ENCODE assay signal across 10 cellular contexts in the genomic region with DNA sequence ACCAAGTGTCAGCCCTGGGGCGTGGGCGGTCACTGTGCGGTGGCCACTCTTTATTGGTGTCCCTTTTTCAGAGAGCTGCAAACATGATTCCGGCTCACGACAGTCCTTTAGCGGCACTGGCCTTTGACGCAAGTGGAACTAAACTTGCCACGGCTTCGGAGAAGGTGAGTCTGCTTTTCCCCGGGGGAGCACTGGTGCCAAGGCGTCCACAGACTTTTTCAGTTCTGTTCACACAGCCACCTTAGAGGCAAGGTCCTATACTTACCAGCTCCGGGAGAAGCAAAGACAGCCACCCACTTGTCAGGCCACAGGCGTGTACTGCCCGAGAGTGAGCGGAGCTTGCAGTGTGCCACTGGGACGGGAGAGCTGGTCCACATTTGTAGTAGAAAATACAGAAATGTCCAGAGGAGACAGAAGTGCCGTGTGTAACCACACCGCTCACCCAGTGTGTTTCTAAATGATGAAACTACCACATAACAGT. TPM values are rescaled to one million over a fixed set of nuclear protein-coding genes. Genes with fewer than 3 reads are reported as not detected.
A peak's percentile ranks its signal among the peaks of the same experiment; 100 is the strongest.
DNase-seq lines count a peak whose midpoint lies in the region; ATAC-seq and TF ChIP-seq lines count a peak whose summit lies in the region.
"Had no signal": no experiment of that assay in that cellular context is flagged by ENCODE, and none has a peak within 500 bp of the region (broad histone marks: within the 10 kb centered on the region; RNA-seq: fewer than 3 reads in every experiment).

No MANE protein-coding gene starts in this region.

- no peaks in the 10 kb centered on the region for H3F3A ChIP-seq in neural progenitor cell (ENCODE audit: low read depth)

- peaks cover 3% of the 10 kb centered on the region for H3K36me3 ChIP-seq in neural progenitor cell

- no peak overlapping the region for H3K9ac ChIP-seq in neural progenitor cell

- H3K4me2 ChIP-seq in neural progenitor cell, result no peak overlapping the region

- peak; percentile 61 for DNase-seq in GM12865 (ENCODE audit: low read depth)
- peak; percentile 70 for DNase-seq in chondrocyte (ENCODE audit: low spot score)
- no peak for DNase-seq in Ammon's horn (ENCODE audit: low spot score)
- no peak for DNase-seq in HPDE6-E6E7 (ENCODE audit: extremely low spot score)
- no peak for DNase-seq in NCI-H146 (lab: John Stamatoyannopoulos, UW)
- DNase-seq in neural progenitor cell (ENCODE audit: low spot score), result no peak
- DNase-seq: retina had no signal

- no peak overlapping the region for H2AFZ ChIP-seq in neural progenitor cell (replicated peaks)

- H3K4me3 ChIP-seq in GM12865 (ENCODE audit: low read depth, low read length) (peak overlapping the region; percentile 51), neural progenitor cell (no peak overlapping the region)
- H3K4me3 ChIP-seq: lung had no signal

- no peaks in the 10 kb centered on the region for H3K27me3 ChIP-seq in neural progenitor cell

- ATAC-seq in GM19395 (IDR thresholded peaks at IDR 0.05; ENCODE audit: unreplicated experiment) (peak; percentile 23), HG03045 (IDR thresholded peaks at IDR 0.05; ENCODE audit: unreplicated experiment) (peak; percentile 30)

- H3K9me3 Mint-ChIP-seq in chondrocyte (ENCODE audit: low read depth), result no peaks in the 10 kb centered on the region
- H3K9me3 Mint-ChIP-seq in neural progenitor cell, result no peaks in the 10 kb centered on the region

- no peak overlapping the region for H3K27ac ChIP-seq in neural progenitor cell

- H3K27me3 Mint-ChIP-seq in chondrocyte (ENCODE audit: low read depth) (no peaks in the 10 kb centered on the region), neural progenitor cell (ENCODE audit: insufficient read depth, low read depth) (no peaks in the 10 kb centered on the region)

- TF ChIP-seq CTCF in GM12865 (IDR thresholded peaks at IDR 0.05; ENCODE audit: insufficient read depth, low read depth, low read length, missing control alignments), result no peak
- TF ChIP-seq CTCF in chondrocyte (IDR thresholded peaks at IDR 0.05), result no peak
- TF ChIP-seq CTCF in neural progenitor cell (IDR thresholded peaks at IDR 0.05), result no peak

- no peak overlapping the region for H3K4me3 Mint-ChIP-seq in chondrocyte (ENCODE audit: unreplicated experiment)
- H3K4me3 Mint-ChIP-seq in neural progenitor cell, result no peak overlapping the region

- no peaks in the 10 kb centered on the region for H3K79me2 ChIP-seq in neural progenitor cell (ENCODE audit: low read depth)

- H3K9me3 ChIP-seq in neural progenitor cell (ENCODE audit: low read depth), result no peaks in the 10 kb centered on the region

- H3K36me3 Mint-ChIP-seq in chondrocyte (ENCODE audit: low read depth) (peaks cover 49% of the 10 kb centered on the region), neural progenitor cell (peaks cover 36% of the 10 kb centered on the region)

- H3K4me1 Mint-ChIP-seq in chondrocyte (ENCODE audit: low read depth), result peaks cover 9% of the 10 kb centered on the region
- H3K4me1 Mint-ChIP-seq in neural progenitor cell, result no peaks in the 10 kb centered on the region

- no peaks in the 10 kb centered on the region for H3K4me1 ChIP-seq in neural progenitor cell

- H4K20me1 ChIP-seq in neural progenitor cell (ENCODE audit: low read depth), result peaks cover 6% of the 10 kb centered on the region

- no peak overlapping the region for H3K27ac Mint-ChIP-seq in chondrocyte (ENCODE audit: unreplicated experiment)
- H3K27ac Mint-ChIP-seq in neural progenitor cell, result no peak overlapping the region

RNA-seq across cellular contexts. Expression of a gene that starts 27.9 kb away (rescaled TPM):
- total RNA-seq in chondrocyte (61.0 to 68.0 TPM (median 61.6 TPM) in 3 replicates), neural progenitor cell (ENCODE audit: low replicate concordance) (64.9 and 74.8 TPM in 2 replicates)

Comparison
In these comparisons a context has a peak if more than half of its experiments do, and no peak if none do; other contexts are left out.
1. DNase-seq: peak in GM12865 (single experiment) and chondrocyte (single experiment); none in Ammon's horn (single experiment), HPDE6-E6E7 (single experiment), NCI-H146 (single experiment) and neural progenitor cell (single experiment).